ENCODE assay signal across 14 cellular contexts in the genomic region with DNA sequence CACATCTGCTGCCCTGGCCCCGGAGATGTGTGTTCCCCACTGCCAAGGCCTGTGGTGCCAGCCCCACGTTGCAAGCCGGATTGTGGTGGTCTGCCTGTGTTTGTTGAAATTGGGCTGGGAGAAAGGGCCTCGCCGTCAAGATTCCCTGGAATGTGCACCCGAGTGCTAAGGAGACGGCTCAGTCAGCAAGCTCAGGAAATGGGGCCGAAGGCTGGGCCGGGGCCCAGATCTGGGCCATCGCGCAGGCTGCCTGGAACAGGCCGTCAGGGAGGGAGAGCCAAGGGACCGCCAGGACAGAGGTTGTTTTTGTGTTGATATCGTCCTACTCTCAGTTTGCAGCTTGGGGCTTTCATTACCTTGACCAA.
DNase-seq lines count a peak whose midpoint lies in the region; ATAC-seq and TF ChIP-seq lines count a peak whose summit lies in the region.
"Had no signal": no experiment of that assay in that cellular context is flagged by ENCODE, and none has a peak within 500 bp of the region (broad histone marks: within the 10 kb centered on the region; RNA-seq: fewer than 3 reads in every experiment).

No MANE protein-coding gene starts in this region.

- H3K9me3 ChIP-seq in ascending aorta (peaks cover 0 to 5% of the 10 kb centered on the region in 2 donors), mesodermal cell (ENCODE audit: control insufficient read depth, low read length) (no peaks in the 10 kb centered on the region), thoracic aorta (no peaks in the 10 kb centered on the region)
- H3K9me3 ChIP-seq: pancreas had no signal

- 84 to 91% methylated on average over 11 to 13 of the region's 14 CpGs for WGBS in mesodermal cell (ENCODE audit: insufficient coverage in 2 of 2), 2 experiments

- peak overlapping the region; percentile 86 to 88 for H3K27ac ChIP-seq in ascending aorta
- peak overlapping the region; percentile 62 for H3K27ac ChIP-seq in mesodermal cell (ENCODE audit: low read depth, low read length, severe bottlenecking)
- peak overlapping the region; percentile 87 to 90 for H3K27ac ChIP-seq in thoracic aorta
- H3K27ac ChIP-seq: pancreas, WERI-Rb-1 had no signal

- TF ChIP-seq CTCF in ascending aorta (IDR thresholded peaks at IDR 0.05) (no peak), thoracic aorta (IDR thresholded peaks at IDR 0.05) (no peak)

- DNase-seq in ascending aorta (ENCODE audit: low spot score in 2 of 2) (peak in 1 of 2 donors; percentile 67), globus pallidus (ENCODE audit: low spot score) (peak; percentile 47), thoracic aorta (ENCODE audit: low spot score) (no peak), A172 (ENCODE audit: low spot score) (no peak), islet precursor cell (no peak), AG08396 (ENCODE audit: low spot score) (no peak)
- no peak for DNase-seq in stimulated activated CD4-positive, alpha-beta T cell treated with anti-CD3 and anti-CD28 coated beads, Interleukin-15, amount 100 ng/mL, for 24 hours
- DNase-seq: activated CD8-positive, alpha-beta memory T cell treated with anti-CD3 and anti-CD28 coated beads for 24 hours; effector memory CD8-positive, alpha-beta T cell; pancreas; stimulated activated CD4-positive, alpha-beta T cell treated with anti-CD3 and anti-CD28 coated beads, Interleukin-12 subunit alpha, Interleukin-12 subunit beta, amount 100 ng/mL, for 4 hours; stimulated activated naive CD4-positive, alpha-beta T cell treated with Interleukin-2 at 50 U/mL for 16 hours; WERI-Rb-1 had no signal

- no peaks in the 10 kb centered on the region for H3K27me3 ChIP-seq in ascending aorta
- H3K27me3 ChIP-seq in thoracic aorta (replicated peaks; ENCODE audit: insufficient read depth): no peaks in the 10 kb centered on the region
- H3K27me3 ChIP-seq: pancreas had no signal

- H3K4me3 ChIP-seq in ascending aorta (no peak overlapping the region), mesodermal cell (ENCODE audit: extremely low read depth, insufficient read depth, low read length, poor library complexity, severe bottlenecking) (no peak overlapping the region), thoracic aorta (no peak overlapping the region)
- H3K4me3 ChIP-seq: pancreas had no signal

- H3K4me1 ChIP-seq in ascending aorta (peaks cover 6 to 14% of the 10 kb centered on the region in 2 donors), mesodermal cell (ENCODE audit: control insufficient read depth, insufficient read depth, low read length, poor library complexity, severe bottlenecking) (peaks cover 13% of the 10 kb centered on the region), thoracic aorta (ENCODE audit: control insufficient read depth in 1 of 2, low read depth in 2 of 2) (peaks cover 9 to 15% of the 10 kb centered on the region in 2 donors)
- H3K4me1 ChIP-seq: pancreas had no signal

- intact Hi-C loops in ascending aorta (cut with DNase I): loop anchor here (2.0 kb wide), 1 partner anchor 27 kb away; no protein-coding TSS in a partner anchor

- H3K36me3 ChIP-seq in ascending aorta (no peaks in the 10 kb centered on the region), mesodermal cell (ENCODE audit: control insufficient read depth, insufficient read depth, low read length) (no peaks in the 10 kb centered on the region), thoracic aorta (no peaks in the 10 kb centered on the region)
- H3K36me3 ChIP-seq: pancreas, WERI-Rb-1 had no signal

- ATAC-seq in thoracic aorta (ENCODE audit: insufficient number of reproducible peaks, low FRiP score, low read depth): no peak
- ATAC-seq: effector memory CD8-positive, alpha-beta T cell had no signal
